Comparison of ENCODE assay signal across 1 cellular context in genomic region chr17:57413848-57414651, GRCh38.
TF ChIP-seq lines count a peak whose summit lies in the region.

No MANE protein-coding gene starts in this region.

TF ChIP-seq in HepG2, 621 proteins besides CTCF, POLR2A, EP300 and RAD21 (continued from another document and continues in another):
- TF ChIP-seq SNAPC4 (CRISPR knock-in tag; IDR thresholded peaks at IDR 0.05): no peak
- TF ChIP-seq GPN1 (CRISPR knock-in tag; IDR thresholded peaks at IDR 0.05; ENCODE audit: borderline replicate concordance): no peak
- peak; percentile 79; the same call in 1 of the 2 replicates for TF ChIP-seq ZNF281 (CRISPR knock-in tag; IDR thresholded peaks at IDR 0.05; ENCODE audit: borderline replicate concordance)
- peak; percentile 97; the same call in 1 of the 2 replicates for TF ChIP-seq ZNF609 (CRISPR knock-in tag; IDR thresholded peaks at IDR 0.05; ENCODE audit: borderline replicate concordance)
- no peak for TF ChIP-seq GRHL1 (CRISPR knock-in tag; conservative IDR thresholded peaks at IDR 0.05)
- no peak for TF ChIP-seq RBAK (CRISPR knock-in tag; IDR thresholded peaks at IDR 0.05)
- 0 out of 2 replicates have a peak, but pooled peaks have one; percentile 1 for TF ChIP-seq SMC3 (IDR thresholded peaks at IDR 0.05; ENCODE audit: low read length)
- peak; percentile 38; the same call in 1 of the 2 replicates for TF ChIP-seq ZBTB7A (CRISPR knock-in tag; IDR thresholded peaks at IDR 0.05)
- no peak for TF ChIP-seq HDAC6 (IDR thresholded peaks at IDR 0.05; ENCODE audit: low read depth, low read length)
- peak; percentile 89; the same call in 1 of the 2 replicates for TF ChIP-seq KLF11 (CRISPR knock-in tag; IDR thresholded peaks at IDR 0.05)
- TF ChIP-seq ATF5 (CRISPR knock-in tag; IDR thresholded peaks at IDR 0.05; ENCODE audit: low read depth): no peak
- TF ChIP-seq BCLAF1 (IDR thresholded peaks at IDR 0.05): no peak
- TF ChIP-seq LRRFIP1 (CRISPR knock-in tag; conservative IDR thresholded peaks at IDR 0.05): no peak
- TF ChIP-seq ZNF318 (CRISPR knock-in tag; IDR thresholded peaks at IDR 0.05): no peak
- no peak for TF ChIP-seq KLF13 (CRISPR knock-in tag; IDR thresholded peaks at IDR 0.05)
